20 cellular contexts compared by ENCODE assay signal in the genomic region with DNA sequence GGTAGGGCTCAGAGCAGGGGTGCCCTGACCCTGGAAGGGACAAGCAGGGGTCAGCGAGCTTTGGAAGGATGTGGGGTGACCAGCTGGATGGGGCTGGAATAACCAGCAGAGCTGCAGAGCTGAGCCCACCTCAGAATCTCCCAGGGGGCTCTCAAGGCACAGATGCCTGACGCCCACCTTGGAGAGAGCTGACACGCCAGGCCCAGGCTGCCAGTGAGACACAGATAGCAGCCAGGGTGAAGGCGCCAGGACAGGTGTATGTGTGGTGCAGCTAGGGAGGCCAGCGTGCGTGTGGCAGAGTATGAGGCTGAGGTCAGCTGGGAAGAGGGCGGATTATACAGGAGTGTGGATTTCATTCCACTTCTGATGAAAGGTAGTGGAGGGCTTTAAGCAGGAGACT. TPM values are rescaled to one million over a fixed set of nuclear protein-coding genes. Genes with fewer than 3 reads are reported as not detected.
DNase-seq lines count a peak whose midpoint lies in the region; ATAC-seq and TF ChIP-seq lines count a peak whose summit lies in the region.
"Had no signal": no experiment of that assay in that cellular context is flagged by ENCODE, and none has a peak within 500 bp of the region (broad histone marks: within the 10 kb centered on the region; RNA-seq: fewer than 3 reads in every experiment).

No MANE protein-coding gene starts in this region.

- H4K20me1 ChIP-seq in mammary epithelial cell (ENCODE audit: insufficient read depth, low read length): no peaks in the 10 kb centered on the region

- CTCF ChIA-PET in MCF 10A (lab: Yijun Ruan, JAX): interaction anchor here (0.6 kb wide), 1 partner anchor 50 kb away, joined by 3 read pairs; no protein-coding TSS in a partner anchor
- CTCF ChIA-PET in mammary epithelial cell (lab: Charles Lee; ENCODE audit: low non-redundant PET): no interaction called here

- H3K4me1 ChIP-seq in mammary epithelial cell (ENCODE audit: insufficient read depth, low read length): no peaks in the 10 kb centered on the region
- H3K4me1 ChIP-seq: transverse colon had no signal

- no peak overlapping the region for H3K9ac ChIP-seq in mammary epithelial cell (ENCODE audit: insufficient read depth, low read length)

- H2AFZ ChIP-seq in mammary epithelial cell (ENCODE audit: low read depth, low read length): no peak overlapping the region
- H2AFZ ChIP-seq: PC-9 had no signal

- H3K4me3 ChIP-seq in mammary epithelial cell (replicated peaks in 1 of 3; ENCODE audit: insufficient read depth in 1 of 3, low read depth in 2 of 3, low read length in 3 of 3) (no peak overlapping the region), lower leg skin (ENCODE audit: low read depth, poor library complexity, severe bottlenecking) (no peak overlapping the region)
- H3K4me3 ChIP-seq: PC-9, transverse colon had no signal

- no peaks in the 10 kb centered on the region for H3K27me3 Mint-ChIP-seq in MCF 10A (ENCODE audit: insufficient read depth, unreplicated experiment)
- H3K27me3 Mint-ChIP-seq in endothelial cell (ENCODE audit: unreplicated experiment): peaks cover 12% of the 10 kb centered on the region
- no peaks in the 10 kb centered on the region for H3K27me3 Mint-ChIP-seq in stimulated activated naive B cell treated with anti-CD40 and anti-IgM and Interleukin-4, amounts not matched to agents 10 μg/mL and 1 μg/mL and 100 μg/mL, for 72 hours
- H3K27me3 Mint-ChIP-seq: central memory CD8-positive, alpha-beta T cell had no signal

- H3K79me2 ChIP-seq in mammary epithelial cell (ENCODE audit: insufficient read depth, low read length): peaks cover 30% of the 10 kb centered on the region

- H3K9me3 Mint-ChIP-seq in MCF 10A (ENCODE audit: unreplicated experiment) (no peaks in the 10 kb centered on the region), endothelial cell (ENCODE audit: unreplicated experiment) (no peaks in the 10 kb centered on the region)
- no peaks in the 10 kb centered on the region for H3K9me3 Mint-ChIP-seq in stimulated activated naive B cell treated with anti-CD40 and anti-IgM and Interleukin-4, amounts not matched to agents 10 μg/mL and 1 μg/mL and 100 μg/mL, for 72 hours
- H3K9me3 Mint-ChIP-seq: central memory CD8-positive, alpha-beta T cell had no signal

- TF ChIP-seq CTCF in MCF 10A (IDR thresholded peaks at IDR 0.05; ENCODE audit: unreplicated experiment) (no peak), mammary epithelial cell (conservative IDR thresholded peaks at IDR 0.05 in 1 of 2, IDR thresholded peaks at IDR 0.05 in 1 of 2; ENCODE audit: extremely low read depth in 1 of 2, insufficient read depth in 1 of 2, low read depth in 1 of 2, low read length in 2 of 2) (no peak), VCaP (conservative IDR thresholded peaks at IDR 0.05) (no peak), endothelial cell (IDR thresholded peaks at IDR 0.05; ENCODE audit: unreplicated experiment) (no peak), lower leg skin (IDR thresholded peaks at IDR 0.05) (no peak)

- TF ChIP-seq POLR2A in lower leg skin (IDR thresholded peaks at IDR 0.05): no peak

- H3K9me3 ChIP-seq in mammary epithelial cell (replicated peaks; ENCODE audit: insufficient read depth, low read length): no peaks in the 10 kb centered on the region
- H3K9me3 ChIP-seq: transverse colon had no signal

- H3K36me3 Mint-ChIP-seq in MCF 10A (ENCODE audit: insufficient read depth, unreplicated experiment): peaks cover 70% of the 10 kb centered on the region
- H3K36me3 Mint-ChIP-seq in endothelial cell (ENCODE audit: low read depth, unreplicated experiment): peaks cover 43% of the 10 kb centered on the region
- H3K36me3 Mint-ChIP-seq in stimulated activated naive B cell treated with anti-CD40 and anti-IgM and Interleukin-4, amounts not matched to agents 10 μg/mL and 1 μg/mL and 100 μg/mL, for 72 hours: peaks cover 60 to 83% of the 10 kb centered on the region in 2 donors

- WGBS in mammary epithelial cell (ENCODE audit: low coverage, missing lambda C conversion rate): 88% methylated on average over 7 of the region's 7 CpGs
- WGBS in lower leg skin, 2 donors: 92 to 97% methylated on average over 7 of the region's 7 CpGs

- intact Hi-C loops in MCF 10A (cut with micrococcal nuclease): no loop called here
- intact Hi-C loops in mammary epithelial cell (cut with micrococcal nuclease): no loop called here
- intact Hi-C loops in lower leg skin (cut with DNase I; ENCODE audit: low total_unique reads): no loop called here

- H3K4me3 Mint-ChIP-seq in MCF 10A (ENCODE audit: unreplicated experiment): no peak overlapping the region
- peak overlapping the region; percentile 73 for H3K4me3 Mint-ChIP-seq in endothelial cell (ENCODE audit: unreplicated experiment)
- no peak overlapping the region for H3K4me3 Mint-ChIP-seq in stimulated activated naive B cell treated with anti-CD40 and anti-IgM and Interleukin-4, amounts not matched to agents 10 μg/mL and 1 μg/mL and 100 μg/mL, for 72 hours
- H3K4me3 Mint-ChIP-seq: central memory CD8-positive, alpha-beta T cell had no signal

- DNase-seq in MCF 10A (ENCODE audit: unreplicated experiment) (no peak), mammary epithelial cell (no peak), endothelial cell (ENCODE audit: low spot score) (no peak), lower leg skin (ENCODE audit: low spot score in 2 of 2) (no peak), SIG-M5 treated with dmso at 0.1 percent for 504 hours (lab: John Stamatoyannopoulos, UW; ENCODE audit: unreplicated experiment) (no peak), DMS53 (lab: John Stamatoyannopoulos, UW) (no peak)
- no peak for DNase-seq in stimulated activated naive B cell treated with anti-CD40 and anti-IgM and Interleukin-4, amounts not matched to agents 10 μg/mL and 1 μg/mL and 100 μg/mL, for 72 hours
- DNase-seq: activated CD4-positive, alpha-beta T cell treated with anti-CD3 and anti-CD28 coated beads for 48 hours; activated T-cell treated with anti-CD3 and anti-CD28 coated beads, Interleukin-2, amount 50 U/mL, for 1 hour; EL; NCI-H1694 treated with DMSO at 0.1 percent for 48 hours; NCI-H82; PC-9; stimulated activated naive CD4-positive, alpha-beta T cell; transverse colon had no signal

- no peak for ATAC-seq in stimulated activated naive B cell treated with anti-CD40 and anti-IgM and Interleukin-4, amounts not matched to agents 10 μg/mL and 1 μg/mL and 100 μg/mL, for 72 hours (replicated peaks)

- in situ Hi-C loops in mammary epithelial cell (cut with MboI; ENCODE audit: low sequenced_read_pairs in 2 of 2): no loop called here

- H3K27me3 ChIP-seq in mammary epithelial cell (ENCODE audit: insufficient read depth, low read length): no peaks in the 10 kb centered on the region
- H3K27me3 ChIP-seq: transverse colon had no signal

- H3K27ac ChIP-seq in mammary epithelial cell (ENCODE audit: insufficient read depth, low read depth, low read length): no peak overlapping the region
- peak overlapping the region; percentile 98; the same call in 1 of the 2 replicates for H3K27ac ChIP-seq in VCaP
- H3K27ac ChIP-seq: PC-9, transverse colon had no signal

- dilution Hi-C loops in mammary epithelial cell (cut with HindIII; ENCODE audit: low sequenced_read_pairs): loop anchor here (5.0 kb wide), 1 partner anchor 81 kb away; no protein-coding TSS in a partner anchor

- POLR2A ChIA-PET in MCF 10A (lab: Yijun Ruan, JAX): no interaction called here

- BruUV-seq in MCF 10A (replicated peaks; lab: Mats Ljungman, UMichigan) (no TSS peak), mammary epithelial cell (replicated peaks; lab: Mats Ljungman, UMichigan) (no TSS peak)

- peaks cover 29% of the 10 kb centered on the region for H3K36me3 ChIP-seq in mammary epithelial cell (ENCODE audit: insufficient read depth, low read length)

- H3K27ac Mint-ChIP-seq in MCF 10A (ENCODE audit: low read depth, unreplicated experiment) (peak overlapping the region; percentile 82), endothelial cell (ENCODE audit: unreplicated experiment) (peak overlapping the region; percentile 55)
- peak overlapping the region; percentile 42 for H3K27ac Mint-ChIP-seq in stimulated activated naive B cell treated with anti-CD40 and anti-IgM and Interleukin-4, amounts not matched to agents 10 μg/mL and 1 μg/mL and 100 μg/mL, for 72 hours

- no peak overlapping the region for H3K4me2 ChIP-seq in mammary epithelial cell (ENCODE audit: insufficient read depth, low read depth, low read length)
- H3K4me2 ChIP-seq: PC-9 had no signal

- H3K4me1 Mint-ChIP-seq in MCF 10A (ENCODE audit: insufficient read depth, unreplicated experiment): no peaks in the 10 kb centered on the region
- no peaks in the 10 kb centered on the region for H3K4me1 Mint-ChIP-seq in endothelial cell (ENCODE audit: unreplicated experiment)
- H3K4me1 Mint-ChIP-seq in stimulated activated naive B cell treated with anti-CD40 and anti-IgM and Interleukin-4, amounts not matched to agents 10 μg/mL and 1 μg/mL and 100 μg/mL, for 72 hours: peaks cover 21 to 30% of the 10 kb centered on the region in 2 donors

RNA-seq across cellular contexts. Expression of a gene that starts 8.9 kb away (rescaled TPM):
- total RNA-seq in MCF 10A (2022) (53.8 and 62.1 TPM in 2 replicates), mammary epithelial cell (10 to 100 TPM; 60.7 to 66.1 TPM), endothelial cell (ENCODE audit: unreplicated experiment) (76.0 TPM), lower leg skin (10 to 100 TPM; 47.2 to 66.9 (median 48.6) TPM)
- 74.9 TPM for polyA plus RNA-seq in mammary epithelial cell
- polyA minus RNA-seq in mammary epithelial cell: 70.4 TPM

RNA-seq across cellular contexts. Expression of a gene that starts 21.4 kb away (rescaled TPM):
- total RNA-seq in MCF 10A (2022) (48.1 and 53.7 TPM in 2 replicates), mammary epithelial cell (10 to 100 TPM; 57.3 to 59.5 TPM), endothelial cell (ENCODE audit: unreplicated experiment) (90.1 TPM), lower leg skin (100 to 1,000 TPM in 3 of 4 donors, 10 to 100 TPM in 1; 95.3 to 114 (median 105) TPM)
- 90.5 TPM for polyA plus RNA-seq in mammary epithelial cell
- polyA minus RNA-seq in mammary epithelial cell: 28.6 TPM

RNA-seq across cellular contexts. Expression of a gene that starts 33.3 kb away (rescaled TPM):
- total RNA-seq in MCF 10A (2022) (not detected in 2 replicates), mammary epithelial cell (not detected), endothelial cell (ENCODE audit: unreplicated experiment) (not detected), lower leg skin (not detected)
- polyA plus RNA-seq in mammary epithelial cell: not detected
- not detected for polyA minus RNA-seq in mammary epithelial cell
- total RNA-seq: mononuclear cell, PC-9, SK-MEL-5, transverse colon had no signal
- polyA plus RNA-seq: esophagus had no signal
